Comparison of ENCODE assay signal across 15 cellular contexts in genomic region chr10:30752481-30752881, GRCh38.
DNase-seq lines count a peak whose midpoint lies in the region; ATAC-seq, FAIRE-seq and TF ChIP-seq lines count a peak whose summit lies in the region.
"Had no signal": no experiment of that assay in that cellular context is flagged by ENCODE, and none has a peak within 500 bp of the region (broad histone marks: within the 10 kb centered on the region; RNA-seq: fewer than 3 reads in every experiment).

No MANE protein-coding gene starts in this region.

- TF ChIP-seq CTCF in PC-3 (conservative IDR thresholded peaks at IDR 0.05; ENCODE audit: low read depth, low read length) (no peak), endothelial cell of umbilical vein (IDR thresholded peaks at IDR 0.05; ENCODE audit: extremely low read depth in 1 of 2, insufficient read depth in 1 of 2, low read depth in 1 of 2, low read length in 2 of 2) (no peak)

- dilution Hi-C loops in endothelial cell of umbilical vein (cut with MboI; ENCODE audit: extremely low pct_ligation_motif_present, low sequenced_read_pairs), result no loop called here

- no peak for DNase-seq in PC-3
- DNase-seq in endothelial cell of umbilical vein (ENCODE audit: low read depth, low spot score), result no peak
- DNase-seq in stimulated activated effector memory CD8-positive, alpha-beta T cell treated with anti-CD3 and anti-CD28 coated beads, Interleukin-12 subunit alpha, Interleukin-12 subunit beta, amount 100 ng/mL, for 72 hours (ENCODE audit: low spot score in 2 of 2), result no peak
- DNase-seq in NOMO-1 treated with DMSO at 0.1 percent for 48 hours (lab: John Stamatoyannopoulos, UW; ENCODE audit: unreplicated experiment), result no peak
- DNase-seq in ACHN, result no peak
- DNase-seq: NCI-H2081 treated with DMSO at 0.1 percent for 48 hours had no signal

- H3K79me2 ChIP-seq in PC-3 (ENCODE audit: low read length), result no peaks in the 10 kb centered on the region
- no peaks in the 10 kb centered on the region for H3K79me2 ChIP-seq in endothelial cell of umbilical vein (ENCODE audit: control insufficient read depth, insufficient read depth, low read length)

- H3K4me1 Mint-ChIP-seq in stimulated activated effector memory CD8-positive, alpha-beta T cell treated with anti-CD3 and anti-CD28 coated beads, Interleukin-12 subunit alpha, Interleukin-12 subunit beta, amount 100 ng/mL, for 72 hours, result peaks cover 50% of the 10 kb centered on the region

- no peaks in the 10 kb centered on the region for H3K9me2 ChIP-seq in PC-3 (replicated peaks; ENCODE audit: low read length)

- POLR2A ChIA-PET in PC-3 (lab: Charles Lee; ENCODE audit: unreplicated experiment), result no interaction called here
- POLR2A ChIA-PET in endothelial cell of umbilical vein (lab: Charles Lee), result no interaction called here

- H3K4me1 ChIP-seq in PC-3 (ENCODE audit: insufficient read depth, low read length) (no peaks in the 10 kb centered on the region), endothelial cell of umbilical vein (ENCODE audit: control insufficient read depth, extremely low read depth, insufficient read depth, low read length) (peaks cover 5% of the 10 kb centered on the region)

- H3F3A ChIP-seq in PC-3 (ENCODE audit: low read length, unreplicated experiment), result no peaks in the 10 kb centered on the region

- no peaks in the 10 kb centered on the region for H3K27me3 ChIP-seq in PC-3 (ENCODE audit: low read length)
- H3K27me3 ChIP-seq in endothelial cell of umbilical vein (ENCODE audit: control insufficient read depth in 2 of 2, insufficient read depth in 2 of 2, low read length in 2 of 2), result no peaks in the 10 kb centered on the region
- H3K27me3 ChIP-seq in layer of hippocampus (ENCODE audit: control insufficient read depth, insufficient read depth, low read length), result no peaks in the 10 kb centered on the region
- H3K27me3 ChIP-seq: tibial artery had no signal

- CTCF ChIA-PET in PC-3 (lab: Charles Lee) (interaction anchor here (0.5 to 1.4 kb wide), 8 partner anchors 16 to 739 kb away, joined by 3 to 7 read pairs (median 4); no protein-coding TSS in a partner anchor), endothelial cell of umbilical vein (lab: Charles Lee) (interaction anchor here (0.6 to 3.1 kb wide), 48 partner anchors 8 to 1458 kb away, joined by 3 to 22 read pairs (median 4); partner anchors contain the start of genes ZEB1 and ZNF438)

- no peaks in the 10 kb centered on the region for H3K9me1 ChIP-seq in endothelial cell of umbilical vein (replicated peaks; ENCODE audit: control insufficient read depth, extremely low read depth, insufficient read depth, low read length)

- H3K36me3 ChIP-seq in PC-3 (ENCODE audit: low read depth, low read length) (no peaks in the 10 kb centered on the region), endothelial cell of umbilical vein (ENCODE audit: control insufficient read depth in 2 of 2, extremely low read depth in 1 of 2, insufficient read depth in 2 of 2, low read length in 2 of 2) (no peaks in the 10 kb centered on the region)
- H3K36me3 ChIP-seq: neutrophil, tibial artery had no signal

- intact Hi-C loops in PC-3 (cut with micrococcal nuclease) (loop anchor here (2.0 to 5.0 kb wide), 2 partner anchors 565 to 738 kb away; partner anchors contain the start of gene ZEB1), endothelial cell of umbilical vein (cut with micrococcal nuclease) (no loop called here)

- H3K4me3 Mint-ChIP-seq in stimulated activated effector memory CD8-positive, alpha-beta T cell treated with anti-CD3 and anti-CD28 coated beads, Interleukin-12 subunit alpha, Interleukin-12 subunit beta, amount 100 ng/mL, for 72 hours, result no peak overlapping the region
- H3K4me3 Mint-ChIP-seq: mesothelial cell of epicardium had no signal

- no peak overlapping the region for H3K4me3 ChIP-seq in PC-3 (ENCODE audit: low read length)
- no peak overlapping the region for H3K4me3 ChIP-seq in endothelial cell of umbilical vein (replicated peaks in 1 of 3; ENCODE audit: insufficient read depth in 1 of 3, low read depth in 1 of 3, low read length in 3 of 3)
- H3K4me3 ChIP-seq: coronary artery, skin epidermis, tibial artery had no signal

- H4K20me1 ChIP-seq in PC-3 (ENCODE audit: low read length) (no peaks in the 10 kb centered on the region), endothelial cell of umbilical vein (replicated peaks; ENCODE audit: control insufficient read depth, extremely low read depth, insufficient read depth, low read length) (no peaks in the 10 kb centered on the region)

- peaks cover 6% of the 10 kb centered on the region for H3K36me3 Mint-ChIP-seq in stimulated activated effector memory CD8-positive, alpha-beta T cell treated with anti-CD3 and anti-CD28 coated beads, Interleukin-12 subunit alpha, Interleukin-12 subunit beta, amount 100 ng/mL, for 72 hours
- H3K36me3 Mint-ChIP-seq: mesothelial cell of epicardium had no signal

- H3K9ac ChIP-seq in PC-3 (ENCODE audit: low read length), result no peak overlapping the region
- no peak overlapping the region for H3K9ac ChIP-seq in endothelial cell of umbilical vein (replicated peaks; ENCODE audit: extremely low read depth, insufficient read depth, low read length)

- in situ Hi-C loops in ACHN (cut with HindIII; ENCODE audit: low pct_ligation_motif_present, low pct_unique_long_range_greater_than_20kb, low sequenced_read_pairs), result no loop called here

- H3K4me2 ChIP-seq in PC-3 (ENCODE audit: low read length), result no peak overlapping the region
- H3K4me2 ChIP-seq in endothelial cell of umbilical vein (ENCODE audit: insufficient read depth, low read length), result no peak overlapping the region

- no peaks in the 10 kb centered on the region for H3K9me3 Mint-ChIP-seq in stimulated activated effector memory CD8-positive, alpha-beta T cell treated with anti-CD3 and anti-CD28 coated beads, Interleukin-12 subunit alpha, Interleukin-12 subunit beta, amount 100 ng/mL, for 72 hours
- H3K9me3 Mint-ChIP-seq: mesothelial cell of epicardium had no signal

- 0 out of 2 replicates have a peak overlapping the region, but pooled peaks have one; percentile 23 for H2AFZ ChIP-seq in PC-3 (ENCODE audit: low read length)
- peak overlapping the region; percentile 49 for H2AFZ ChIP-seq in endothelial cell of umbilical vein (ENCODE audit: low read depth, low read length)

- H3K27ac Mint-ChIP-seq in stimulated activated effector memory CD8-positive, alpha-beta T cell treated with anti-CD3 and anti-CD28 coated beads, Interleukin-12 subunit alpha, Interleukin-12 subunit beta, amount 100 ng/mL, for 72 hours, result peak overlapping the region; percentile 79
- H3K27ac Mint-ChIP-seq: mesothelial cell of epicardium had no signal

- no peak for ATAC-seq in PC-3
- no peak for ATAC-seq in stimulated activated effector memory CD8-positive, alpha-beta T cell treated with anti-CD3 and anti-CD28 coated beads, Interleukin-12 subunit alpha, Interleukin-12 subunit beta, amount 100 ng/mL, for 72 hours
- ATAC-seq in HG03139 (IDR thresholded peaks at IDR 0.05; ENCODE audit: unreplicated experiment), result no peak
- ATAC-seq in GM21447 (IDR thresholded peaks at IDR 0.05; ENCODE audit: unreplicated experiment), result no peak

- H3K9me3 ChIP-seq in PC-3 (ENCODE audit: low read length) (no peaks in the 10 kb centered on the region), endothelial cell of umbilical vein (replicated peaks; ENCODE audit: control insufficient read depth, insufficient read depth, low read length) (no peaks in the 10 kb centered on the region)
- H3K9me3 ChIP-seq: neutrophil, tibial artery had no signal

- FAIRE-seq in endothelial cell of umbilical vein (lab: Jason Lieb, UNC), result no peak
- FAIRE-seq: GM12892 had no signal

- H3K27ac ChIP-seq in PC-3 (ENCODE audit: low read length), result no peak overlapping the region
- H3K27ac ChIP-seq in endothelial cell of umbilical vein (ENCODE audit: insufficient read depth, low read depth, low read length), result no peak overlapping the region
- H3K27ac ChIP-seq in layer of hippocampus (ENCODE audit: low read depth, low read length), result peak overlapping the region; percentile 72
- H3K27ac ChIP-seq: neutrophil, tibial artery had no signal

- no peak for TF ChIP-seq POLR2A in endothelial cell of umbilical vein (IDR thresholded peaks at IDR 0.05; ENCODE audit: low read depth, low read length)

- BruUV-seq in PC-3 (replicated peaks; lab: Mats Ljungman, UMichigan) (no TSS peak), endothelial cell of umbilical vein (replicated peaks; lab: Mats Ljungman, UMichigan) (no TSS peak)

TF ChIP-seq in endothelial cell of umbilical vein, 7 proteins besides CTCF, POLR2A, EP300 and RAD21:
- TF ChIP-seq GATA2 (IDR thresholded peaks at IDR 0.05; ENCODE audit: insufficient read depth, insufficient read length, low read depth, low read length) (no peak), JUN (IDR thresholded peaks at IDR 0.05; ENCODE audit: borderline replicate concordance, insufficient read depth, insufficient read length, low read depth) (no peak), EZH2 (IDR thresholded peaks at IDR 0.05; ENCODE audit: borderline replicate concordance, low read depth, low read length, severe bottlenecking) (no peak), POLR2AphosphoS5 (IDR thresholded peaks at IDR 0.05; ENCODE audit: insufficient read depth, low read depth, low read length) (no peak), MAX (IDR thresholded peaks at IDR 0.05; ENCODE audit: insufficient read depth, insufficient read length) (no peak), FOS (IDR thresholded peaks at IDR 0.05; ENCODE audit: borderline replicate concordance, insufficient read depth, low read length) (no peak), MYC (IDR thresholded peaks at IDR 0.05; ENCODE audit: low read depth, low read length) (no peak)
